Comparison of ENCODE assay signal across 17 cellular contexts in genomic region chr2:216279011-216279410, GRCh38.
DNase-seq lines count a peak whose midpoint lies in the region; ATAC-seq, FAIRE-seq and TF ChIP-seq lines count a peak whose summit lies in the region.
"Had no signal": no experiment of that assay in that cellular context is flagged by ENCODE, and none has a peak within 500 bp of the region (broad histone marks: within the 10 kb centered on the region; RNA-seq: fewer than 3 reads in every experiment).

No MANE protein-coding gene starts in this region.

- H3K4me1 ChIP-seq in astrocyte (ENCODE audit: insufficient read depth, low read length), result no peaks in the 10 kb centered on the region
- peaks cover 2% of the 10 kb centered on the region; the same call in 1 of the 2 replicates for H3K4me1 ChIP-seq in SJCRH30

- H3K27me3 Mint-ChIP-seq in activated naive CD8-positive, alpha-beta T cell treated with anti-CD3 and anti-CD28 coated beads, Interleukin-2, amount 50 U/mL, for 24 hours, result no peaks in the 10 kb centered on the region
- H3K27me3 Mint-ChIP-seq in activated naive CD8-positive, alpha-beta T cell treated with anti-CD3 and anti-CD28 coated beads for 36 hours, result no peaks in the 10 kb centered on the region
- no peaks in the 10 kb centered on the region for H3K27me3 Mint-ChIP-seq in astrocyte (ENCODE audit: low read depth, unreplicated experiment)
- no peaks in the 10 kb centered on the region for H3K27me3 Mint-ChIP-seq in activated T-helper 2 cell treated with anti-CD3 and anti-CD28 coated beads, Interferon-gamma antibody, Interleukin-2, Interleukin-4, amounts not matched to agents 10 μg/mL and 5 μg/mL and 100 μg/mL, durations not matched to agents 14 hours and 24 hours and 36 hours (ENCODE audit: low read depth)

- peaks cover 4% of the 10 kb centered on the region for H3K36me3 ChIP-seq in astrocyte (ENCODE audit: insufficient read depth, low read length)
- no peaks in the 10 kb centered on the region for H3K36me3 ChIP-seq in SJCRH30

- no peak overlapping the region for H3K4me3 Mint-ChIP-seq in activated naive CD8-positive, alpha-beta T cell treated with anti-CD3 and anti-CD28 coated beads, Interleukin-2, amount 50 U/mL, for 24 hours
- H3K4me3 Mint-ChIP-seq in activated naive CD8-positive, alpha-beta T cell treated with anti-CD3 and anti-CD28 coated beads for 36 hours, result no peak overlapping the region
- H3K4me3 Mint-ChIP-seq in astrocyte (ENCODE audit: unreplicated experiment), result no peak overlapping the region
- no peak overlapping the region for H3K4me3 Mint-ChIP-seq in activated T-helper 2 cell treated with anti-CD3 and anti-CD28 coated beads, Interferon-gamma antibody, Interleukin-2, Interleukin-4, amounts not matched to agents 10 μg/mL and 5 μg/mL and 100 μg/mL, durations not matched to agents 14 hours and 24 hours and 36 hours (ENCODE audit: low read depth)
- H3K4me3 Mint-ChIP-seq: CD4-positive, alpha-beta memory T cell had no signal

- H3K4me3 ChIP-seq in astrocyte (ENCODE audit: insufficient read depth, low read depth, low read length) (no peak overlapping the region), fibroblast of pulmonary artery (replicated peaks; ENCODE audit: low read depth, low read length) (no peak overlapping the region), SJCRH30 (no peak overlapping the region)

- no peak overlapping the region for H3K27ac ChIP-seq in astrocyte (ENCODE audit: low read depth, low read length)
- no peak overlapping the region for H3K27ac ChIP-seq in SJCRH30

- DNase-seq in activated naive CD8-positive, alpha-beta T cell treated with anti-CD3 and anti-CD28 coated beads, Interleukin-2, amount 50 U/mL, for 24 hours, result no peak
- no peak for DNase-seq in activated naive CD8-positive, alpha-beta T cell treated with anti-CD3 and anti-CD28 coated beads for 36 hours
- no peak for DNase-seq in astrocyte (ENCODE audit: low read depth)
- peak; percentile 47 for DNase-seq in fibroblast of pulmonary artery (ENCODE audit: low read depth)
- DNase-seq in stromal cell of bone marrow (ENCODE audit: low read depth), result peak; percentile 13
- no peak for DNase-seq in SJCRH30
- DNase-seq in activated T-helper 2 cell treated with anti-CD3 and anti-CD28 coated beads, Interferon-gamma antibody, Interleukin-2, Interleukin-4, amounts not matched to agents 10 μg/mL and 5 μg/mL and 100 μg/mL, durations not matched to agents 14 hours and 24 hours and 36 hours (ENCODE audit: low spot score), result no peak
- DNase-seq in NCI-H524 (lab: John Stamatoyannopoulos, UW), result no peak
- DNase-seq: CD4-positive, alpha-beta memory T cell; Karpas-422; NCI-H1092; NCI-H1436 treated with DMSO at 0.1 percent for 48 hours; NCI-H2029 treated with DMSO at 0.1 percent for 48 hours; NCI-H2171; NCI-H748 treated with DMSO at 0.1 percent for 48 hours; OCI-M1; Right ventricle myocardium superior had no signal

- H3K9me3 Mint-ChIP-seq in activated naive CD8-positive, alpha-beta T cell treated with anti-CD3 and anti-CD28 coated beads, Interleukin-2, amount 50 U/mL, for 24 hours, result no peaks in the 10 kb centered on the region
- H3K9me3 Mint-ChIP-seq in activated naive CD8-positive, alpha-beta T cell treated with anti-CD3 and anti-CD28 coated beads for 36 hours, result no peaks in the 10 kb centered on the region
- H3K9me3 Mint-ChIP-seq in astrocyte (ENCODE audit: unreplicated experiment), result peaks cover 2% of the 10 kb centered on the region
- H3K9me3 Mint-ChIP-seq in activated T-helper 2 cell treated with anti-CD3 and anti-CD28 coated beads, Interferon-gamma antibody, Interleukin-2, Interleukin-4, amounts not matched to agents 10 μg/mL and 5 μg/mL and 100 μg/mL, durations not matched to agents 14 hours and 24 hours and 36 hours, result no peaks in the 10 kb centered on the region

- no peaks in the 10 kb centered on the region for H4K20me1 ChIP-seq in astrocyte (ENCODE audit: insufficient read depth, low read length)

- peak; percentile 74 for FAIRE-seq in astrocyte (lab: Jason Lieb, UNC)

- peak overlapping the region; percentile 23 for H3K27ac Mint-ChIP-seq in activated naive CD8-positive, alpha-beta T cell treated with anti-CD3 and anti-CD28 coated beads, Interleukin-2, amount 50 U/mL, for 24 hours
- H3K27ac Mint-ChIP-seq in activated naive CD8-positive, alpha-beta T cell treated with anti-CD3 and anti-CD28 coated beads for 36 hours, result no peak overlapping the region
- H3K27ac Mint-ChIP-seq in astrocyte (ENCODE audit: unreplicated experiment), result peak overlapping the region; percentile 64
- no peak overlapping the region for H3K27ac Mint-ChIP-seq in activated T-helper 2 cell treated with anti-CD3 and anti-CD28 coated beads, Interferon-gamma antibody, Interleukin-2, Interleukin-4, amounts not matched to agents 10 μg/mL and 5 μg/mL and 100 μg/mL, durations not matched to agents 14 hours and 24 hours and 36 hours
- H3K27ac Mint-ChIP-seq: CD4-positive, alpha-beta memory T cell had no signal

- H3K9me3 ChIP-seq in astrocyte (ENCODE audit: insufficient read depth, low read depth, low read length) (no peaks in the 10 kb centered on the region), SJCRH30 (replicated peaks) (no peaks in the 10 kb centered on the region)

- no peaks in the 10 kb centered on the region for H3K36me3 Mint-ChIP-seq in activated naive CD8-positive, alpha-beta T cell treated with anti-CD3 and anti-CD28 coated beads, Interleukin-2, amount 50 U/mL, for 24 hours (ENCODE audit: low read depth)
- no peaks in the 10 kb centered on the region for H3K36me3 Mint-ChIP-seq in activated naive CD8-positive, alpha-beta T cell treated with anti-CD3 and anti-CD28 coated beads for 36 hours
- H3K36me3 Mint-ChIP-seq in astrocyte (ENCODE audit: low read depth, unreplicated experiment), result peaks cover 33% of the 10 kb centered on the region
- no peaks in the 10 kb centered on the region for H3K36me3 Mint-ChIP-seq in activated T-helper 2 cell treated with anti-CD3 and anti-CD28 coated beads, Interferon-gamma antibody, Interleukin-2, Interleukin-4, amounts not matched to agents 10 μg/mL and 5 μg/mL and 100 μg/mL, durations not matched to agents 14 hours and 24 hours and 36 hours (ENCODE audit: low read depth)
- H3K36me3 Mint-ChIP-seq: CD4-positive, alpha-beta memory T cell had no signal

- H3K9ac ChIP-seq in astrocyte (ENCODE audit: low read length), result no peak overlapping the region

- TF ChIP-seq CTCF in astrocyte (IDR thresholded peaks at IDR 0.05; ENCODE audit: insufficient read depth, low read depth, low read length) (no peak), fibroblast of pulmonary artery (IDR thresholded peaks at IDR 0.05; ENCODE audit: low read length, missing control alignments) (no peak)

- H3K79me2 ChIP-seq in astrocyte (ENCODE audit: insufficient read depth, low read length), result no peaks in the 10 kb centered on the region

- no peak overlapping the region for H2AFZ ChIP-seq in astrocyte (ENCODE audit: low read depth, low read length)

- H3K4me1 Mint-ChIP-seq in activated naive CD8-positive, alpha-beta T cell treated with anti-CD3 and anti-CD28 coated beads, Interleukin-2, amount 50 U/mL, for 24 hours, result no peaks in the 10 kb centered on the region
- no peaks in the 10 kb centered on the region for H3K4me1 Mint-ChIP-seq in activated naive CD8-positive, alpha-beta T cell treated with anti-CD3 and anti-CD28 coated beads for 36 hours
- H3K4me1 Mint-ChIP-seq in astrocyte (ENCODE audit: low read depth, unreplicated experiment), result peaks cover 32% of the 10 kb centered on the region
- no peaks in the 10 kb centered on the region for H3K4me1 Mint-ChIP-seq in activated T-helper 2 cell treated with anti-CD3 and anti-CD28 coated beads, Interferon-gamma antibody, Interleukin-2, Interleukin-4, amounts not matched to agents 10 μg/mL and 5 μg/mL and 100 μg/mL, durations not matched to agents 14 hours and 24 hours and 36 hours (ENCODE audit: low read depth)
- H3K4me1 Mint-ChIP-seq: CD4-positive, alpha-beta memory T cell had no signal

- intact Hi-C loops in activated T-helper 2 cell treated with anti-CD3 and anti-CD28 coated beads, Interferon-gamma antibody, Interleukin-2, Interleukin-4, amounts not matched to agents 10 μg/mL and 5 μg/mL and 100 μg/mL, durations not matched to agents 14 hours and 24 hours and 36 hours (cut with micrococcal nuclease), result no loop called here

- ATAC-seq in activated naive CD8-positive, alpha-beta T cell treated with anti-CD3 and anti-CD28 coated beads, Interleukin-2, amount 50 U/mL, for 24 hours, result no peak

- no peak overlapping the region for H3K4me2 ChIP-seq in astrocyte (ENCODE audit: low read length)

- H3K27me3 ChIP-seq in astrocyte (ENCODE audit: insufficient read depth, low read length) (no peaks in the 10 kb centered on the region), SJCRH30 (no peaks in the 10 kb centered on the region)

Comparison
In these comparisons a context has a peak if more than half of its experiments do, and no peak if none do; other contexts are left out.
1. H3K27ac Mint-ChIP-seq: peak in activated naive CD8-positive, alpha-beta T cell treated with anti-CD3 and anti-CD28 coated beads, Interleukin-2, amount 50 U/mL, for 24 hours (single experiment) and astrocyte (single experiment); none in activated naive CD8-positive, alpha-beta T cell treated with anti-CD3 and anti-CD28 coated beads for 36 hours (single experiment) and activated T-helper 2 cell treated with anti-CD3 and anti-CD28 coated beads, Interferon-gamma antibody, Interleukin-2, Interleukin-4, amounts not matched to agents 10 μg/mL and 5 μg/mL and 100 μg/mL, durations not matched to agents 14 hours and 24 hours and 36 hours (single experiment).
2. DNase-seq: peak in fibroblast of pulmonary artery (single experiment) and stromal cell of bone marrow (single experiment); none in activated naive CD8-positive, alpha-beta T cell treated with anti-CD3 and anti-CD28 coated beads, Interleukin-2, amount 50 U/mL, for 24 hours (single experiment), activated naive CD8-positive, alpha-beta T cell treated with anti-CD3 and anti-CD28 coated beads for 36 hours (single experiment), astrocyte (single experiment), SJCRH30 (0 of 2), activated T-helper 2 cell treated with anti-CD3 and anti-CD28 coated beads, Interferon-gamma antibody, Interleukin-2, Interleukin-4, amounts not matched to agents 10 μg/mL and 5 μg/mL and 100 μg/mL, durations not matched to agents 14 hours and 24 hours and 36 hours (single experiment) and NCI-H524 (0 of 2).